Comparison of ENCODE assay signal across 16 cellular contexts in the genomic region with DNA sequence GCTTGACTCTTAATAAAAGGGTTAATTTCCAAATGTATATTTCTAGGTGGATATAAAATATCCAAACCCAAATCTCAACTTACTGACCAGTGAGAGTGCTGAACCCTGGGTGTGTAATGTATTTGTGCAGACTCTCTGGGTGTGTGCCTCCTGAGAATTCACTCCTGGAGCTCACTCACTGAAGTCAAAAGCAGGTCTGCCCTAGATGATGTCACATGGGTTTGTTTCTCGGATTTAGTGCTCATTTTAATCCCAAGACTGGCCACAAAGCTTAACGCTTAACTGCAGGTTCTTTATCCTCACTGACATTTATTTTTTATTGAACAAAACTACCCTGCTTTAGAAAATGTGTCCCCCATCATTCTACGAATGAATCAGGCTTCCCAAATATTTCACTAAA.
"Had no signal": no experiment of that assay in that cellular context is flagged by ENCODE, and none has a peak within 500 bp of the region (broad histone marks: within the 10 kb centered on the region; RNA-seq: fewer than 3 reads in every experiment).

No MANE protein-coding gene starts in this region.

- H3K9me3 ChIP-seq: mucosa of descending colon, prostate gland, tibial artery had no signal

- H3K4me1 ChIP-seq: prostate gland had no signal

- H3K27ac ChIP-seq: epithelial cell of prostate, foreskin keratinocyte, hepatocyte, prostate gland, tibial artery, VCaP had no signal

- H3K36me3 ChIP-seq: prostate gland had no signal

- H3K79me2 ChIP-seq: hepatocyte had no signal

- DNase-seq: activated CD4-positive, alpha-beta T cell treated with anti-CD3 and anti-CD28 coated beads for 1 hour; activated CD8-positive, alpha-beta memory T cell treated with anti-CD3 and anti-CD28 coated beads for 24 hours; activated naive CD4-positive, alpha-beta T cell treated with Interleukin-2 at 50 U/mL for 16 hours; activated naive CD8-positive, alpha-beta T cell treated with anti-CD3 and anti-CD28 coated beads, Interleukin-2, amount 10 ng/mL, durations not matched to agents 7 days and 5 days; endodermal cell; foreskin keratinocyte; mucosa of descending colon; naive B cell; right cardiac atrium; stimulated activated CD4-positive, alpha-beta T cell treated with anti-CD3 and anti-CD28 coated beads, Interleukin-2, amount 100 ng/mL, for 24 hours; stimulated activated naive CD8-positive, alpha-beta T cell treated with anti-CD3 and anti-CD28 coated beads, Interleukin-15, Interleukin-2, amounts not matched to agents 100 U/mL and 50 U/mL, for 24 hours; tibial artery had no signal

- H3K27me3 ChIP-seq: foreskin keratinocyte, hepatocyte, tibial artery had no signal

- H3K4me2 ChIP-seq: hepatocyte had no signal

- H3K4me3 ChIP-seq: hepatocyte, mucosa of descending colon, prostate gland, tibial artery had no signal
